In the genomic region with DNA sequence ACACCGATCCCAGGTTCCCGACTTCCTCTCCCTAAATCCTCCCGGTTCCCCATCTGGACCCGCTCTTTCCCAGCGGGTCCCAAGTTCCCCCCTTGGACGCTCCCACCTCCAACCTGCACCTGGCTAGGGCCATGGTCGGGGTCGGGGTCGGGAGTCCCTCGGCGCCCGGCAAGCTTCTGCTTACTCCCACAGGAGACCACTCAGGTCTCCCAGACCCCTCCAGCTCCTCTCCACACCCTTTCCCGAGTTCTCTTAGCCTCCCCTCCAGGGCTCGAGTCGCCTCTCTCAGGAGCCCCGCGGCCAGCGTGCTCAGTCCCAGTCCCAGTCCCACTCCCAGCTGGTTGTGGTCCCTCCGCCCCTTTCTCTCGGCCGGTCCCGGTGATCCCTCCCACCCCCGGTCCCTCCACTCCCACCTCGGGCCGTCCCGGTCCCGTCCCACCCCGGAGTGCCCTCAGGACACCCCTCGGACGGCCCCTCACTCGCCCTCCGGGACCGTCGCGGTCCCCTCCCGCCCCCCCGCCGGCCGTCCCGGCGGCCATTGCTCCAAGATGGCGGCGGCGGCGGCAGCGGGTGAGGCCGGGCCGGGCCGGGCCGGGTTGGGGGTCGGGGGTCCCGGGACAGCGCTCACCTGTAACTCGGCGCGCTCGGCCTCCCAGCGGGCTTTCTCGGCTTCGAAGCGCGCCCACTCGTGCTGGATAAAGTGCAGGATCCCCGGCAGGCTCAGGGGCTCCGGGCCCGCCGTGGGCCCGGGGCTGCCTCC, we compare ENCODE assay signal across 8 cellular contexts. TPM values are rescaled to one million over a fixed set of nuclear protein-coding genes. Genes with fewer than 3 reads are reported as not detected.
A peak's percentile ranks its signal among the peaks of the same experiment; 100 is the strongest.
DNase-seq lines count a peak whose midpoint lies in the region; ATAC-seq, FAIRE-seq and TF ChIP-seq lines count a peak whose summit lies in the region.

A gene with protein sequence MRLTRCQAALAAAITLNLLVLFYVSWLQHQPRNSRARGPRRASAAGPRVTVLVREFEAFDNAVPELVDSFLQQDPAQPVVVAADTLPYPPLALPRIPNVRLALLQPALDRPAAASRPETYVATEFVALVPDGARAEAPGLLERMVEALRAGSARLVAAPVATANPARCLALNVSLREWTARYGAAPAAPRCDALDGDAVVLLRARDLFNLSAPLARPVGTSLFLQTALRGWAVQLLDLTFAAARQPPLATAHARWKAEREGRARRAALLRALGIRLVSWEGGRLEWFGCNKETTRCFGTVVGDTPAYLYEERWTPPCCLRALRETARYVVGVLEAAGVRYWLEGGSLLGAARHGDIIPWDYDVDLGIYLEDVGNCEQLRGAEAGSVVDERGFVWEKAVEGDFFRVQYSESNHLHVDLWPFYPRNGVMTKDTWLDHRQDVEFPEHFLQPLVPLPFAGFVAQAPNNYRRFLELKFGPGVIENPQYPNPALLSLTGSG (plus strand): TSS at position 537 of the 760 bp plus-strand sequence. CDS start 9,394 bp downstream, outside the sequence.

- peak within 1 kb of the TSS; percentile 80 for H3K4me3 ChIP-seq in bronchial epithelial cell (ENCODE audit: low read depth, low read length)

- ATAC-seq in HG02588 (IDR thresholded peaks at IDR 0.05; ENCODE audit: unreplicated experiment), result peak; percentile 52
- peak; percentile 70 for ATAC-seq in SK-N-SH treated with all-trans-retinoic acid at 6 μM for 48 hours
- ATAC-seq in left colon, result peak; percentile 58
- ATAC-seq in GM18511 (IDR thresholded peaks at IDR 0.05; ENCODE audit: unreplicated experiment), result no peak

- no peaks in the 10 kb centered on the region for H3K27me3 ChIP-seq in bronchial epithelial cell (ENCODE audit: control insufficient read depth, insufficient read depth, low read length)

- TF ChIP-seq CTCF in bronchial epithelial cell (IDR thresholded peaks at IDR 0.05; ENCODE audit: insufficient read depth, low read length, severe bottlenecking), result no peak

- peaks cover 4% of the 10 kb centered on the region for H3K36me3 ChIP-seq in bronchial epithelial cell (ENCODE audit: control insufficient read depth, insufficient read depth, low read length)

- intact Hi-C loops in left colon (cut with DNase I, micrococcal nuclease), result no loop called here

- DNase-seq in D341Med (ENCODE audit: low spot score) (peak; percentile 85), bronchial epithelial cell (ENCODE audit: low read depth) (no peak), left colon (no peak), LoVo (ENCODE audit: low spot score) (no peak)
- DNase-seq in stimulated activated CD4-positive, alpha-beta T cell treated with anti-CD3 and anti-CD28 coated beads, Interleukin-4, amount 100 ng/mL, for 24 hours, result peak; percentile 32

- no peak for FAIRE-seq in bronchial epithelial cell (lab: Jason Lieb, UNC)

TF ChIP-seq in SK-N-SH treated with all-trans-retinoic acid at 6 μM for 48 hours, 23 proteins besides CTCF, POLR2A, EP300 and RAD21:
- TF ChIP-seq ZC3H10 (CRISPR knock-in tag; IDR thresholded peaks at IDR 0.05) (no peak), BACH2 (CRISPR knock-in tag; IDR thresholded peaks at IDR 0.05; ENCODE audit: borderline replicate concordance) (no peak), GLIS3 (CRISPR knock-in tag; IDR thresholded peaks at IDR 0.05) (no peak), ESRRG (CRISPR knock-in tag; IDR thresholded peaks at IDR 0.05) (no peak), ZFP3 (CRISPR knock-in tag; IDR thresholded peaks at IDR 0.05) (no peak), ZNF70 (CRISPR knock-in tag; IDR thresholded peaks at IDR 0.05) (no peak), TOX (CRISPR knock-in tag; IDR thresholded peaks at IDR 0.05; ENCODE audit: borderline replicate concordance) (no peak), PATZ1 (CRISPR knock-in tag; IDR thresholded peaks at IDR 0.05; ENCODE audit: borderline replicate concordance) (no peak)

RNA-seq across cellular contexts. Expression of the gene that starts here (rescaled TPM):
- total RNA-seq in bronchial epithelial cell, result 5.8 and 9.9 TPM in 2 replicates
- total RNA-seq in left colon, result 10 to 100 TPM; 10.2 to 10.8 TPM

Comparison
In these comparisons a context has a peak if more than half of its experiments do, and no peak if none do; other contexts are left out.
1. DNase-seq: peak in D341Med (single experiment) and stimulated activated CD4-positive, alpha-beta T cell treated with anti-CD3 and anti-CD28 coated beads, Interleukin-4, amount 100 ng/mL, for 24 hours (single experiment); none in bronchial epithelial cell (single experiment), left colon (0 of 2) and LoVo (single experiment).